Comparison of ENCODE assay signal across 23 cellular contexts in the genomic region with DNA sequence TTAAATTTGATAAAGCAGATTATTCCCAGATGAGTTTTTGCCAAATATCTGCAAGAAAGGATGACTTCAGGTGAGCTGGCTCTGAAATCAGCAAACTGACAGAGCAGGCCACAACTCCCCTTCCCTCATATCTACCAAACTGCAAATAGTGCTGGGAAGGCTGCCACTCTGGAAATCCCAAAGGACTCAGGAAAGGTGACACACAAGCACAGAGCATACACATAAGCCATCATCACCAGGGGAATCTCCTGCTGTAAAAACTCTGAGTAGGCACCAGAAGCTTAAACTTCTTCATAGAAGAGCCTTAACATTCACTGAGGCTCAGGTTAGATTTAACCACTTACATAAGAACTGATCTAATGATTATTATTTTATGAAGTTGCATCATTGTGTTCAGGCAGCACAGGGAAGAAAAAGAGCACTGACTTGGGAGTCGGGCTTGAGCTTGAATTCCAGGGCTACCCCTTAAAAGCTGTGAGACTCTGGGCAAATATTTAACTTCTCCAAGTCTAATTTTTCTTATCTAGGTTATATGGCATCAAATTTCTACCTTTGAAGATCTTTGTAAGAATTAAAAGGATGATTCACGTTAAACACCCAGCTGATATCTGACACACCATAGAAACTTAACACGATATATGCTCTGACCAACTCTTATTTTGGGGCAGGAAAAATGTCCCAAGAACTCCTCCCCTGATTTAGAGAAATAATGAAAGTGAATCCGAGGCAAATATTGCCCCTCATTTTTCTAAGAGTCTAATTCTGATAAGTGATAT. TPM values are rescaled to one million over a fixed set of nuclear protein-coding genes. Genes with fewer than 3 reads are reported as not detected.
DNase-seq lines count a peak whose midpoint lies in the region; ATAC-seq and TF ChIP-seq lines count a peak whose summit lies in the region.
"Had no signal": no experiment of that assay in that cellular context is flagged by ENCODE, and none has a peak within 500 bp of the region (broad histone marks: within the 10 kb centered on the region; RNA-seq: fewer than 3 reads in every experiment).

No MANE protein-coding gene starts in this region.

- H4K20me1 ChIP-seq in GM23338 (replicated peaks; ENCODE audit: insufficient read depth) = no peaks in the 10 kb centered on the region

- peak overlapping the region; percentile 51 for H3K27ac Mint-ChIP-seq in CD4-positive, alpha-beta T cell
- no peak overlapping the region for H3K27ac Mint-ChIP-seq in GM23338

- no peaks in the 10 kb centered on the region for H3K9me2 ChIP-seq in GM23338 (ENCODE audit: insufficient read depth)

- intact Hi-C loops in CD4-positive, alpha-beta T cell (cut with DNase I, micrococcal nuclease) = no loop called here
- intact Hi-C loops in Panc1 (cut with micrococcal nuclease; ENCODE audit: unreplicated experiment) = no loop called here

- H3K4me3 ChIP-seq in GM23338 = no peak overlapping the region
- H3K4me3 ChIP-seq in Panc1 (ENCODE audit: low read depth in 2 of 2, low read length in 2 of 2) = peak overlapping the region in 1 of 2 experiments; percentile 10; a peak in 1 of 4 replicates
- no peak overlapping the region for H3K4me3 ChIP-seq in gastroesophageal sphincter

- H3K9me3 Mint-ChIP-seq in CD4-positive, alpha-beta T cell = no peaks in the 10 kb centered on the region
- H3K9me3 Mint-ChIP-seq in GM23338 = no peaks in the 10 kb centered on the region

- ATAC-seq in CD4-positive, alpha-beta T cell (ENCODE audit: poor library complexity) = no peak
- ATAC-seq in GM23338 (no peak), Panc1 (peak; percentile 59; the same call in 1 of the 2 replicates), gastroesophageal sphincter (no peak)

- WGBS in gastroesophageal sphincter (ENCODE audit: low coverage in 1 of 2), 2 donors = 69 to 86% methylated on average over 3 to 4 of the region's 4 CpGs

- no peaks in the 10 kb centered on the region for H3K36me3 Mint-ChIP-seq in CD4-positive, alpha-beta T cell (ENCODE audit: low read depth)
- no peaks in the 10 kb centered on the region for H3K36me3 Mint-ChIP-seq in GM23338 (ENCODE audit: low read depth)

- no TSS peak for BruUV-seq in Panc1 (replicated peaks; lab: Mats Ljungman, UMichigan)

- H3K4me3 Mint-ChIP-seq in CD4-positive, alpha-beta T cell = no peak overlapping the region
- no peak overlapping the region for H3K4me3 Mint-ChIP-seq in GM23338

- no peak overlapping the region for H3K4me2 ChIP-seq in GM23338

- in situ Hi-C loops in Panc1 (cut with HindIII; ENCODE audit: low pct_unique_long_range_greater_than_20kb, low sequenced_read_pairs) = no loop called here

- no peaks in the 10 kb centered on the region for H3K4me1 ChIP-seq in GM23338 (ENCODE audit: insufficient read depth)
- peaks cover 51% of the 10 kb centered on the region for H3K4me1 ChIP-seq in Panc1 (ENCODE audit: control insufficient read depth, insufficient read depth, low read length)
- H3K4me1 ChIP-seq in gastroesophageal sphincter = no peaks in the 10 kb centered on the region

- H3K36me3 ChIP-seq in GM23338 (ENCODE audit: insufficient read depth) = no peaks in the 10 kb centered on the region
- H3K36me3 ChIP-seq in Panc1 (ENCODE audit: control insufficient read depth, insufficient read depth, low read length) = no peaks in the 10 kb centered on the region; the same call in 1 of the 2 replicates
- no peaks in the 10 kb centered on the region for H3K36me3 ChIP-seq in gastroesophageal sphincter

- no peaks in the 10 kb centered on the region for H3K27me3 ChIP-seq in CD4-positive, alpha-beta T cell (ENCODE audit: control insufficient read depth, insufficient read depth, low read length)
- H3K27me3 ChIP-seq in GM23338 (ENCODE audit: insufficient read depth) (no peaks in the 10 kb centered on the region), Panc1 (ENCODE audit: control insufficient read depth, insufficient read depth, low read length) (no peaks in the 10 kb centered on the region), gastroesophageal sphincter (no peaks in the 10 kb centered on the region)

- CTCF ChIA-PET in CD4-positive, alpha-beta T cell (lab: Charles Lee) = interaction anchor here (1.0 to 1.6 kb wide), 3 partner anchors 13 to 59 kb away, joined by 3 to 5 read pairs (median 4); no protein-coding TSS in a partner anchor
- CTCF ChIA-PET in Panc1 (lab: Charles Lee) = interaction anchor here (1.1 kb wide), 1 partner anchor 14 kb away, joined by 5 read pairs; no protein-coding TSS in a partner anchor

- H3F3A ChIP-seq in GM23338 (replicated peaks; ENCODE audit: low read depth) = no peaks in the 10 kb centered on the region

- H3K79me2 ChIP-seq in GM23338 (replicated peaks; ENCODE audit: insufficient read depth) = no peaks in the 10 kb centered on the region

- TF ChIP-seq POLR2A in gastroesophageal sphincter (IDR thresholded peaks at IDR 0.05) = no peak

- TF ChIP-seq CTCF in CD4-positive, alpha-beta T cell (IDR thresholded peaks at IDR 0.05) = no peak
- no peak for TF ChIP-seq CTCF in GM23338 (conservative IDR thresholded peaks at IDR 0.05; ENCODE audit: low read depth in 2 of 2)
- no peak for TF ChIP-seq CTCF in Panc1 (IDR thresholded peaks at IDR 0.05)
- TF ChIP-seq CTCF in gastroesophageal sphincter (IDR thresholded peaks at IDR 0.05) = no peak

- H3K4me1 Mint-ChIP-seq in CD4-positive, alpha-beta T cell (ENCODE audit: low read depth) = peaks cover 45% of the 10 kb centered on the region
- H3K4me1 Mint-ChIP-seq in GM23338 = no peaks in the 10 kb centered on the region

- H3K27ac ChIP-seq in CD4-positive, alpha-beta T cell (ENCODE audit: low read depth, low read length) = no peak overlapping the region
- H3K27ac ChIP-seq in GM23338 (ENCODE audit: low read depth) (no peak overlapping the region), Panc1 (ENCODE audit: low read length) (peak overlapping the region; percentile 74), gastroesophageal sphincter (no peak overlapping the region)

- no peak for TF ChIP-seq EP300 in gastroesophageal sphincter (IDR thresholded peaks at IDR 0.05)

- H3K9me3 ChIP-seq in CD4-positive, alpha-beta T cell (ENCODE audit: control insufficient read depth, low read length) = no peaks in the 10 kb centered on the region
- H3K9me3 ChIP-seq in Panc1 (ENCODE audit: control insufficient read depth, insufficient read depth, low read depth, low read length) (no peaks in the 10 kb centered on the region), gastroesophageal sphincter (no peaks in the 10 kb centered on the region)

- DNase-seq in CD4-positive, alpha-beta T cell = no peak
- DNase-seq in GM23338 (ENCODE audit: low spot score) = no peak
- no peak for DNase-seq in Panc1 (ENCODE audit: low read depth, low spot score)
- peak; percentile 34 for DNase-seq in kidney tubule cell (ENCODE audit: low spot score)
- no peak for DNase-seq in mucosa of gallbladder (ENCODE audit: low spot score)
- DNase-seq in stimulated activated naive CD4-positive, alpha-beta T cell (lab: John Stamatoyannopoulos, UW) = no peak
- DNase-seq: AML-193, C1 segment of cervical spinal cord, DMS53, GDM1, GOT3, HCEC 1CT, Karpas-422, NCI-H187, NCI-H2107, NCI-H345, NCI-H524, NCI-H82, OCI-M1, RPMI8226, SHP77 had no signal

- POLR2A ChIA-PET in CD4-positive, alpha-beta T cell (lab: Charles Lee) = interaction anchor here (1.5 kb wide), 1 partner anchor 14 kb away, joined by 6 read pairs; no protein-coding TSS in a partner anchor
- POLR2A ChIA-PET in Panc1 (lab: Charles Lee) = no interaction called here

- no peaks in the 10 kb centered on the region for H3K27me3 Mint-ChIP-seq in CD4-positive, alpha-beta T cell
- peaks cover 3% of the 10 kb centered on the region for H3K27me3 Mint-ChIP-seq in GM23338 (ENCODE audit: insufficient read depth, low read depth, poor library complexity)

- H2AFZ ChIP-seq in GM23338 = peak overlapping the region; percentile 39; the same call in 1 of the 2 replicates

TF ChIP-seq in GM23338, 12 proteins besides CTCF, POLR2A, EP300 and RAD21 (continues in another document):
- TF ChIP-seq POLR2AphosphoS5 (IDR thresholded peaks at IDR 0.05; ENCODE audit: low read depth) = no peak
- no peak for TF ChIP-seq CREB1 (CRISPR knock-in tag; IDR thresholded peaks at IDR 0.05; ENCODE audit: low read depth)
- TF ChIP-seq ZNF331 (CRISPR knock-in tag; IDR thresholded peaks at IDR 0.05; ENCODE audit: low read depth) = no peak
- TF ChIP-seq NANOG (IDR thresholded peaks at IDR 0.05; ENCODE audit: borderline replicate concordance) = no peak
- no peak for TF ChIP-seq EZH2phosphoT487 (IDR thresholded peaks at IDR 0.05; ENCODE audit: unreplicated experiment)
- TF ChIP-seq ETS1 (IDR thresholded peaks at IDR 0.05) = no peak
- no peak for TF ChIP-seq ZNF114 (CRISPR knock-in tag; IDR thresholded peaks at IDR 0.05)
- TF ChIP-seq JUNB (IDR thresholded peaks at IDR 0.05; ENCODE audit: unreplicated experiment) = no peak

RNA-seq across cellular contexts. Expression of gene SYTL2, which starts 15.0 kb away (rescaled TPM):
- total RNA-seq in CD4-positive, alpha-beta T cell = 10 to 100 TPM; 35.4 to 36.7 TPM
- 5.6 and 7.2 TPM in 2 replicates for total RNA-seq in GM23338 (2014; rRNA removed; shearing (Covaris generic))
- 3.0 and 3.4 TPM in 2 replicates for polyA plus RNA-seq in GM23338 (2016; fragmentation: Nextera tagmentation; extraction: Ambion mirVana)
- total RNA-seq in Panc1 (2021; ENCODE audit: unreplicated experiment) (132 TPM), mucosa of gallbladder (39.0 TPM), gastroesophageal sphincter (10 to 100 TPM in 2 of 4 donors, 1 to 10 TPM in 2; 4.7 to 23.6 (median 8.4) TPM)
- polyA plus RNA-seq in Panc1 (2012; ENCODE audit: insufficient read length) = 47.9 TPM

RNA-seq across cellular contexts. Expression of gene CCDC83, which starts 59.3 kb away (rescaled TPM):
- total RNA-seq in CD4-positive, alpha-beta T cell = not detected
- not detected in 2 replicates for total RNA-seq in GM23338 (2014; rRNA removed; shearing (Covaris generic))
- polyA plus RNA-seq in GM23338 (2016; fragmentation: Nextera tagmentation; extraction: Ambion mirVana) = not detected in 2 replicates
- not detected for total RNA-seq in Panc1 (2021; ENCODE audit: unreplicated experiment)
- not detected for polyA plus RNA-seq in Panc1 (2012; ENCODE audit: insufficient read length)
- total RNA-seq in mucosa of gallbladder = not detected
- not detected for total RNA-seq in gastroesophageal sphincter
- polyA plus RNA-seq: AG04450 had no signal
